1 cellular context compared by ENCODE assay signal in the genomic region with DNA sequence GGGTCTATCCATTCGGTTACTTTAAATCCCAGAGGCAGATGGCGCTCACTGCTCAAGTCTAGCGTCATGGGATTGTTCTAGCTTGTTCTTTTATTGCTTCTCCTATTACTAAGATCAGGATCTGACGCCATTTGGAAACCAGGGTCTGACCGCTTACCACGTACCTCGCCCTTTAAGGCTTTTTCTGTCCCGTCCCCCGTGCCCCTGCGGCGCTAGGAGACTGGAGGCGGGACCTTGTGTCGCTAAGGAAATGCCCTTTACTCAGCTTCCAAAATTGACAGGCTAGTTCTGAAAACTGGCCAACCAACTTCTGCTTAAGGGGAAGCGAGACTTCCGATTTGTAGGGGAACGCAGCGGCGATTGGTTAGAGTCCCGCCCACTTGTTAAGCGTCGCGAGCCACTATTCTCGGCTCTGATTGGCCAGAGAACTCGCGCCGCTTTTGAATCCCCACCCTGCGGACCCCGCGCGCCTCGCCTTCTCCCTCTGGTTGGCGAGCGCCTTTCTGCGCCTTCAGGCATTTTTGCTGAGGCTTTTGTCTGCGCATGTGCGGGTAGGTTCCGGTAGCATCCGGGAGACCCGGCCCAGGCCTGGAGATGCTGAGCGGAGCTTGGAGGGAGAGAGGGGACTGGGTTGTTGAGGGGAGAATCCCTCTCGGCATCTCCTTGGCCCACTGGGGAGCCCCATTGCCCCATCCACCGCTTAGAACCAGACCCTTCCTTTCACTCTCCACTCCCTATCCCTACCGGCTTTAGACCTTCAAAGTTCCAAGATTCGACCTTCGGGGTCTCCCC.
TF ChIP-seq lines count a peak whose summit lies in the region.

No MANE protein-coding gene starts in this region.

TF ChIP-seq in HepG2, 621 proteins besides CTCF, POLR2A, EP300 and RAD21 (continued from another document and continues in another):
- TF ChIP-seq, protein P1, sequence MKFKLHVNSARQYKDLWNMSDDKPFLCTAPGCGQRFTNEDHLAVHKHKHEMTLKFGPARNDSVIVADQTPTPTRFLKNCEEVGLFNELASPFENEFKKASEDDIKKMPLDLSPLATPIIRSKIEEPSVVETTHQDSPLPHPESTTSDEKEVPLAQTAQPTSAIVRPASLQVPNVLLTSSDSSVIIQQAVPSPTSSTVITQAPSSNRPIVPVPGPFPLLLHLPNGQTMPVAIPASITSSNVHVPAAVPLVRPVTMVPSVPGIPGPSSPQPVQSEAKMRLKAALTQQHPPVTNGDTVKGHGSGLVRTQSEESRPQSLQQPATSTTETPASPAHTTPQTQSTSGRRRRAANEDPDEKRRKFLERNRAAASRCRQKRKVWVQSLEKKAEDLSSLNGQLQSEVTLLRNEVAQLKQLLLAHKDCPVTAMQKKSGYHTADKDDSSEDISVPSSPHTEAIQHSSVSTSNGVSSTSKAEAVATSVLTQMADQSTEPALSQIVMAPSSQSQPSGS (CRISPR knock-in tag; IDR thresholded peaks at IDR 0.05), result no peak
- TF ChIP-seq ZNF180 (CRISPR knock-in tag; IDR thresholded peaks at IDR 0.05; ENCODE audit: borderline replicate concordance, low read depth), result no peak
- TF ChIP-seq, protein P2, sequence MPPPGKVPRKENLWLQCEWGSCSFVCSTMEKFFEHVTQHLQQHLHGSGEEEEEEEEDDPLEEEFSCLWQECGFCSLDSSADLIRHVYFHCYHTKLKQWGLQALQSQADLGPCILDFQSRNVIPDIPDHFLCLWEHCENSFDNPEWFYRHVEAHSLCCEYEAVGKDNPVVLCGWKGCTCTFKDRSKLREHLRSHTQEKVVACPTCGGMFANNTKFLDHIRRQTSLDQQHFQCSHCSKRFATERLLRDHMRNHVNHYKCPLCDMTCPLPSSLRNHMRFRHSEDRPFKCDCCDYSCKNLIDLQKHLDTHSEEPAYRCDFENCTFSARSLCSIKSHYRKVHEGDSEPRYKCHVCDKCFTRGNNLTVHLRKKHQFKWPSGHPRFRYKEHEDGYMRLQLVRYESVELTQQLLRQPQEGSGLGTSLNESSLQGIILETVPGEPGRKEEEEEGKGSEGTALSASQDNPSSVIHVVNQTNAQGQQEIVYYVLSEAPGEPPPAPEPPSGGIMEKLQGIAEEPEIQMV (CRISPR knock-in tag; IDR thresholded peaks at IDR 0.05; ENCODE audit: low read depth), result peak; percentile 31; the same call in 1 of the 2 replicates
- no peak for TF ChIP-seq ZNF558 (CRISPR knock-in tag; IDR thresholded peaks at IDR 0.05; ENCODE audit: borderline replicate concordance)
- peak; percentile 40; the same call in 1 of the 2 replicates for TF ChIP-seq SMAD3 (CRISPR knock-in tag; IDR thresholded peaks at IDR 0.05)
- TF ChIP-seq MXD4 (CRISPR knock-in tag; IDR thresholded peaks at IDR 0.05), result peak; percentile 65
- TF ChIP-seq, protein P3, sequence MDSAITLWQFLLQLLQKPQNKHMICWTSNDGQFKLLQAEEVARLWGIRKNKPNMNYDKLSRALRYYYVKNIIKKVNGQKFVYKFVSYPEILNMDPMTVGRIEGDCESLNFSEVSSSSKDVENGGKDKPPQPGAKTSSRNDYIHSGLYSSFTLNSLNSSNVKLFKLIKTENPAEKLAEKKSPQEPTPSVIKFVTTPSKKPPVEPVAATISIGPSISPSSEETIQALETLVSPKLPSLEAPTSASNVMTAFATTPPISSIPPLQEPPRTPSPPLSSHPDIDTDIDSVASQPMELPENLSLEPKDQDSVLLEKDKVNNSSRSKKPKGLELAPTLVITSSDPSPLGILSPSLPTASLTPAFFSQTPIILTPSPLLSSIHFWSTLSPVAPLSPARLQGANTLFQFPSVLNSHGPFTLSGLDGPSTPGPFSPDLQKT (CRISPR knock-in tag; IDR thresholded peaks at IDR 0.05; ENCODE audit: borderline replicate concordance), result no peak
- no peak; the same call in 1 of the 2 replicates for TF ChIP-seq ARNTL (CRISPR knock-in tag; IDR thresholded peaks at IDR 0.05)
- TF ChIP-seq ZNF253 (CRISPR knock-in tag; IDR thresholded peaks at IDR 0.05; ENCODE audit: borderline replicate concordance), result peak; percentile 92; the same call in 1 of the 2 replicates
- TF ChIP-seq, protein P4, sequence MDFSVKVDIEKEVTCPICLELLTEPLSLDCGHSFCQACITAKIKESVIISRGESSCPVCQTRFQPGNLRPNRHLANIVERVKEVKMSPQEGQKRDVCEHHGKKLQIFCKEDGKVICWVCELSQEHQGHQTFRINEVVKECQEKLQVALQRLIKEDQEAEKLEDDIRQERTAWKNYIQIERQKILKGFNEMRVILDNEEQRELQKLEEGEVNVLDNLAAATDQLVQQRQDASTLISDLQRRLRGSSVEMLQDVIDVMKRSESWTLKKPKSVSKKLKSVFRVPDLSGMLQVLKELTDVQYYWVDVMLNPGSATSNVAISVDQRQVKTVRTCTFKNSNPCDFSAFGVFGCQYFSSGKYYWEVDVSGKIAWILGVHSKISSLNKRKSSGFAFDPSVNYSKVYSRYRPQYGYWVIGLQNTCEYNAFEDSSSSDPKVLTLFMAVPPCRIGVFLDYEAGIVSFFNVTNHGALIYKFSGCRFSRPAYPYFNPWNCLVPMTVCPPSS (IDR thresholded peaks at IDR 0.05), result no peak
- TF ChIP-seq, protein P5, sequence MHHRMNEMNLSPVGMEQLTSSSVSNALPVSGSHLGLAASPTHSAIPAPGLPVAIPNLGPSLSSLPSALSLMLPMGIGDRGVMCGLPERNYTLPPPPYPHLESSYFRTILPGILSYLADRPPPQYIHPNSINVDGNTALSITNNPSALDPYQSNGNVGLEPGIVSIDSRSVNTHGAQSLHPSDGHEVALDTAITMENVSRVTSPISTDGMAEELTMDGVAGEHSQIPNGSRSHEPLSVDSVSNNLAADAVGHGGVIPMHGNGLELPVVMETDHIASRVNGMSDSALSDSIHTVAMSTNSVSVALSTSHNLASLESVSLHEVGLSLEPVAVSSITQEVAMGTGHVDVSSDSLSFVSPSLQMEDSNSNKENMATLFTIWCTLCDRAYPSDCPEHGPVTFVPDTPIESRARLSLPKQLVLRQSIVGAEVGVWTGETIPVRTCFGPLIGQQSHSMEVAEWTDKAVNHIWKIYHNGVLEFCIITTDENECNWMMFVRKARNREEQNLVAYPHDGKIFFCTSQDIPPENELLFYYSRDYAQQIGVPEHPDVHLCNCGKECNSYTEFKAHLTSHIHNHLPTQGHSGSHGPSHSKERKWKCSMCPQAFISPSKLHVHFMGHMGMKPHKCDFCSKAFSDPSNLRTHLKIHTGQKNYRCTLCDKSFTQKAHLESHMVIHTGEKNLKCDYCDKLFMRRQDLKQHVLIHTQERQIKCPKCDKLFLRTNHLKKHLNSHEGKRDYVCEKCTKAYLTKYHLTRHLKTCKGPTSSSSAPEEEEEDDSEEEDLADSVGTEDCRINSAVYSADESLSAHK (CRISPR knock-in tag; IDR thresholded peaks at IDR 0.05; ENCODE audit: borderline replicate concordance), result no peak
- TF ChIP-seq KLF11 (CRISPR knock-in tag; IDR thresholded peaks at IDR 0.05), result no peak
- TF ChIP-seq MTF1 (CRISPR knock-in tag; IDR thresholded peaks at IDR 0.05), result no peak
- 0 out of 2 replicates have a peak, but pooled peaks have one; percentile 28 for TF ChIP-seq ZNF317 (CRISPR knock-in tag; IDR thresholded peaks at IDR 0.05)
- no peak for TF ChIP-seq ZNF703 (CRISPR knock-in tag; IDR thresholded peaks at IDR 0.05; ENCODE audit: borderline replicate concordance)
- TF ChIP-seq ZNF335 (CRISPR knock-in tag; IDR thresholded peaks at IDR 0.05), result no peak
- TF ChIP-seq DNMT3B (CRISPR knock-in tag; conservative IDR thresholded peaks at IDR 0.05), result no peak
- peak; percentile 66 for TF ChIP-seq SPEN (CRISPR knock-in tag; IDR thresholded peaks at IDR 0.05; ENCODE audit: low read depth)
- no peak for TF ChIP-seq ZNF816 (CRISPR knock-in tag; IDR thresholded peaks at IDR 0.05; ENCODE audit: borderline replicate concordance)
- TF ChIP-seq, protein P6, sequence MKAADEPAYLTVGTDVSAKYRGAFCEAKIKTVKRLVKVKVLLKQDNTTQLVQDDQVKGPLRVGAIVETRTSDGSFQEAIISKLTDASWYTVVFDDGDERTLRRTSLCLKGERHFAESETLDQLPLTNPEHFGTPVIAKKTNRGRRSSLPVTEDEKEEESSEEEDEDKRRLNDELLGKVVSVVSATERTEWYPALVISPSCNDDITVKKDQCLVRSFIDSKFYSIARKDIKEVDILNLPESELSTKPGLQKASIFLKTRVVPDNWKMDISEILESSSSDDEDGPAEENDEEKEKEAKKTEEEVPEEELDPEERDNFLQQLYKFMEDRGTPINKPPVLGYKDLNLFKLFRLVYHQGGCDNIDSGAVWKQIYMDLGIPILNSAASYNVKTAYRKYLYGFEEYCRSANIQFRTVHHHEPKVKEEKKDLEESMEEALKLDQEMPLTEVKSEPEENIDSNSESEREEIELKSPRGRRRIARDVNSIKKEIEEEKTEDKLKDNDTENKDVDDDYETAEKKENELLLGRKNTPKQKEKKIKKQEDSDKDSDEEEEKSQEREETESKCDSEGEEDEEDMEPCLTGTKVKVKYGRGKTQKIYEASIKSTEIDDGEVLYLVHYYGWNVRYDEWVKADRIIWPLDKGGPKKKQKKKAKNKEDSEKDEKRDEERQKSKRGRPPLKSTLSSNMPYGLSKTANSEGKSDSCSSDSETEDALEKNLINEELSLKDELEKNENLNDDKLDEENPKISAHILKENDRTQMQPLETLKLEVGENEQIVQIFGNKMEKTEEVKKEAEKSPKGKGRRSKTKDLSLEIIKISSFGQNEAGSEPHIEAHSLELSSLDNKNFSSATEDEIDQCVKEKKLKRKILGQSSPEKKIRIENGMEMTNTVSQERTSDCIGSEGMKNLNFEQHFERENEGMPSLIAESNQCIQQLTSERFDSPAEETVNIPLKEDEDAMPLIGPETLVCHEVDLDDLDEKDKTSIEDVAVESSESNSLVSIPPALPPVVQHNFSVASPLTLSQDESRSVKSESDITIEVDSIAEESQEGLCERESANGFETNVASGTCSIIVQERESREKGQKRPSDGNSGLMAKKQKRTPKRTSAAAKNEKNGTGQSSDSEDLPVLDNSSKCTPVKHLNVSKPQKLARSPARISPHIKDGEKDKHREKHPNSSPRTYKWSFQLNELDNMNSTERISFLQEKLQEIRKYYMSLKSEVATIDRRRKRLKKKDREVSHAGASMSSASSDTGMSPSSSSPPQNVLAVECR (CRISPR knock-in tag; IDR thresholded peaks at IDR 0.05; ENCODE audit: borderline replicate concordance), result peak; percentile 85
- no peak for TF ChIP-seq KDM3A (CRISPR knock-in tag; IDR thresholded peaks at IDR 0.05; ENCODE audit: low read depth)
- TF ChIP-seq, protein P7, sequence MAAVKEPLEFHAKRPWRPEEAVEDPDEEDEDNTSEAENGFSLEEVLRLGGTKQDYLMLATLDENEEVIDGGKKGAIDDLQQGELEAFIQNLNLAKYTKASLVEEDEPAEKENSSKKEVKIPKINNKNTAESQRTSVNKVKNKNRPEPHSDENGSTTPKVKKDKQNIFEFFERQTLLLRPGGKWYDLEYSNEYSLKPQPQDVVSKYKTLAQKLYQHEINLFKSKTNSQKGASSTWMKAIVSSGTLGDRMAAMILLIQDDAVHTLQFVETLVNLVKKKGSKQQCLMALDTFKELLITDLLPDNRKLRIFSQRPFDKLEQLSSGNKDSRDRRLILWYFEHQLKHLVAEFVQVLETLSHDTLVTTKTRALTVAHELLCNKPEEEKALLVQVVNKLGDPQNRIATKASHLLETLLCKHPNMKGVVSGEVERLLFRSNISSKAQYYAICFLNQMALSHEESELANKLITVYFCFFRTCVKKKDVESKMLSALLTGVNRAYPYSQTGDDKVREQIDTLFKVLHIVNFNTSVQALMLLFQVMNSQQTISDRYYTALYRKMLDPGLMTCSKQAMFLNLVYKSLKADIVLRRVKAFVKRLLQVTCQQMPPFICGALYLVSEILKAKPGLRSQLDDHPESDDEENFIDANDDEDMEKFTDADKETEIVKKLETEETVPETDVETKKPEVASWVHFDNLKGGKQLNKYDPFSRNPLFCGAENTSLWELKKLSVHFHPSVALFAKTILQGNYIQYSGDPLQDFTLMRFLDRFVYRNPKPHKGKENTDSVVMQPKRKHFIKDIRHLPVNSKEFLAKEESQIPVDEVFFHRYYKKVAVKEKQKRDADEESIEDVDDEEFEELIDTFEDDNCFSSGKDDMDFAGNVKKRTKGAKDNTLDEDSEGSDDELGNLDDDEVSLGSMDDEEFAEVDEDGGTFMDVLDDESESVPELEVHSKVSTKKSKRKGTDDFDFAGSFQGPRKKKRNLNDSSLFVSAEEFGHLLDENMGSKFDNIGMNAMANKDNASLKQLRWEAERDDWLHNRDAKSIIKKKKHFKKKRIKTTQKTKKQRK (IDR thresholded peaks at IDR 0.05; ENCODE audit: low read length), result no peak; the same call in 1 of the 2 replicates
- peak; percentile 65; the same call in 1 of the 2 replicates for TF ChIP-seq ZNF160 (CRISPR knock-in tag; IDR thresholded peaks at IDR 0.05)
- TF ChIP-seq NFYB (CRISPR knock-in tag; IDR thresholded peaks at IDR 0.05), result peak; percentile 94
- TF ChIP-seq, protein P8, sequence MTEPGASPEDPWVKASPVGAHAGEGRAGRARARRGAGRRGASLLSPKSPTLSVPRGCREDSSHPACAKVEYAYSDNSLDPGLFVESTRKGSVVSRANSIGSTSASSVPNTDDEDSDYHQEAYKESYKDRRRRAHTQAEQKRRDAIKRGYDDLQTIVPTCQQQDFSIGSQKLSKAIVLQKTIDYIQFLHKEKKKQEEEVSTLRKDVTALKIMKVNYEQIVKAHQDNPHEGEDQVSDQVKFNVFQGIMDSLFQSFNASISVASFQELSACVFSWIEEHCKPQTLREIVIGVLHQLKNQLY (CRISPR knock-in tag; IDR thresholded peaks at IDR 0.05), result no peak
- no peak for TF ChIP-seq ZNF674 (CRISPR knock-in tag; IDR thresholded peaks at IDR 0.05; ENCODE audit: low read depth)
- TF ChIP-seq KLF15 (CRISPR knock-in tag; IDR thresholded peaks at IDR 0.05; ENCODE audit: borderline replicate concordance), result no peak
- peak; percentile 66 for TF ChIP-seq ZNF607 (CRISPR knock-in tag; IDR thresholded peaks at IDR 0.05; ENCODE audit: borderline replicate concordance)
- no peak for TF ChIP-seq NAIF1 (CRISPR knock-in tag; IDR thresholded peaks at IDR 0.05; ENCODE audit: borderline replicate concordance)
- TF ChIP-seq POLR2G (IDR thresholded peaks at IDR 0.05; ENCODE audit: low read depth, low read length), result peak; percentile 78
- TF ChIP-seq ZNF83 (CRISPR knock-in tag; IDR thresholded peaks at IDR 0.05; ENCODE audit: borderline replicate concordance), result no peak
- TF ChIP-seq NCOR1 (IDR thresholded peaks at IDR 0.05; ENCODE audit: borderline replicate concordance, low read length), result peak; percentile 26; the same call in 1 of the 2 replicates
- TF ChIP-seq, protein P9, sequence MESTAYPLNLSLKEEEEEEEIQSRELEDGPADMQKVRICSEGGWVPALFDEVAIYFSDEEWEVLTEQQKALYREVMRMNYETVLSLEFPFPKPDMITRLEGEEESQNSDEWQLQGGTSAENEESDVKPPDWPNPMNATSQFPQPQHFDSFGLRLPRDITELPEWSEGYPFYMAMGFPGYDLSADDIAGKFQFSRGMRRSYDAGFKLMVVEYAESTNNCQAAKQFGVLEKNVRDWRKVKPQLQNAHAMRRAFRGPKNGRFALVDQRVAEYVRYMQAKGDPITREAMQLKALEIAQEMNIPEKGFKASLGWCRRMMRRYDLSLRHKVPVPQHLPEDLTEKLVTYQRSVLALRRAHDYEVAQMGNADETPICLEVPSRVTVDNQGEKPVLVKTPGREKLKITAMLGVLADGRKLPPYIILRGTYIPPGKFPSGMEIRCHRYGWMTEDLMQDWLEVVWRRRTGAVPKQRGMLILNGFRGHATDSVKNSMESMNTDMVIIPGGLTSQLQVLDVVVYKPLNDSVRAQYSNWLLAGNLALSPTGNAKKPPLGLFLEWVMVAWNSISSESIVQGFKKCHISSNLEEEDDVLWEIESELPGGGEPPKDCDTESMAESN (CRISPR knock-in tag; conservative IDR thresholded peaks at IDR 0.05), result peak; percentile 79; the same call in 1 of the 2 replicates
- no peak for TF ChIP-seq ZNF121 (CRISPR knock-in tag; IDR thresholded peaks at IDR 0.05)
- no peak for TF ChIP-seq ZNF20 (CRISPR knock-in tag; IDR thresholded peaks at IDR 0.05)
